ENCODE assay signal across 18 cellular contexts in the genomic region with DNA sequence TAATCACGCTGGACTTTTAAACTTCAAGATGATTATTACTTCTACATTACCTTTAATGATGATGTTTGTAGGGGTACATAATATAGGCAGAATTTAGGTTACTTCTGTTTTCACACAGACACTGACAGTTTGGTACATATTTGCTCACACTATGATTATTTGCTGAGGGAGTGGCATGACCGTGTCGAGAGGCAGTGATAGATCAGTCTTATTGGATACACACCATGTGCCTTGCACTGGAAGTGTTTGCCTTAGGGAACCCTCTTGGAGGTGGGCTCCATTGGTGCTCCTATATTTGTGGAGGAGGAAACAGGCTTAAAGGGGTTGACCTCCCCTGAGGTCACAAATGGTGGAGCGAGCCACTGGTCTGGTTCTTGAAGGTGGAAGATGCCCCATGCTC.
"Had no signal": no experiment of that assay in that cellular context is flagged by ENCODE, and none has a peak within 500 bp of the region (broad histone marks: within the 10 kb centered on the region; RNA-seq: fewer than 3 reads in every experiment).

No MANE protein-coding gene starts in this region.

- DNase-seq: activated CD4-positive, alpha-beta memory T cell treated with anti-CD3 and anti-CD28 coated beads, Interleukin-2, amount 10 ng/mL, durations not matched to agents 7 days and 5 days; activated CD4-positive, alpha-beta T cell treated with anti-CD3 and anti-CD28 coated beads, Interleukin-2, amount 10 ng/mL, durations not matched to agents 24 days and 14 days; activated effector memory CD4-positive, alpha-beta T cell treated with Interleukin-2 at 50 U/mL for 16 hours; activated naive CD4-positive, alpha-beta T cell treated with anti-CD3 and anti-CD28 coated beads, Interleukin-2, amount 10 ng/mL, durations not matched to agents 7 days and 5 days; activated T-cell treated with anti-CD3 and anti-CD28 coated beads, Interleukin-2, amount 50 U/mL, for 72 hours; amygdala; cerebellar nuclear complex; esophagus squamous epithelium; gastrocnemius medialis; mesenchymal stem cell; occipital lobe; right lobe of liver; stimulated activated CD4-positive, alpha-beta T cell treated with anti-CD3 and anti-CD28 coated beads, Interleukin-1b, Interleukin-23, amount 100 ng/mL, for 48 hours; stimulated activated naive CD8-positive, alpha-beta T cell treated with anti-CD3 and anti-CD28 coated beads, Interleukin-15, amount 100 ng/mL, for 72 hours; tibial artery had no signal

- H3K27ac ChIP-seq: coronary artery, esophagus squamous epithelium, gastrocnemius medialis, right lobe of liver, skin epidermis, tibial artery had no signal

- ATAC-seq: activated CD4-positive, CD25-positive, alpha-beta regulatory T cell treated with anti-CD3 and anti-CD28 coated beads, Interleukin-2, amount 50 U/mL, for 24 hours; activated T-cell treated with anti-CD3 and anti-CD28 coated beads, Interleukin-2, amount 50 U/mL, for 72 hours; gastrocnemius medialis; right lobe of liver; stimulated activated naive CD8-positive, alpha-beta T cell treated with anti-CD3 and anti-CD28 coated beads, Interleukin-15, amount 100 ng/mL, for 72 hours had no signal

- H3K36me3 ChIP-seq: esophagus squamous epithelium, gastrocnemius medialis, right lobe of liver, tibial artery had no signal

- H3K4me1 ChIP-seq: gastrocnemius medialis, right lobe of liver, tibial artery had no signal

- H3K27me3 ChIP-seq: gastrocnemius medialis, right lobe of liver had no signal

- H3K9me3 ChIP-seq: esophagus squamous epithelium, gastrocnemius medialis, right lobe of liver, tibial artery had no signal

- H3K4me3 ChIP-seq: coronary artery, esophagus squamous epithelium, gastrocnemius medialis, right lobe of liver, skin epidermis, tibial artery had no signal
